24 cellular contexts compared by ENCODE assay signal in genomic region chr22:17878970-17879369, GRCh38.
DNase-seq lines count a peak whose midpoint lies in the region; ATAC-seq and TF ChIP-seq lines count a peak whose summit lies in the region.
"Had no signal": no experiment of that assay in that cellular context is flagged by ENCODE, and none has a peak within 500 bp of the region (broad histone marks: within the 10 kb centered on the region; RNA-seq: fewer than 3 reads in every experiment).

No MANE protein-coding gene starts in this region.

- H3K9me1 ChIP-seq in IMR-90 (ENCODE audit: insufficient read depth, low read length), result peaks cover 9% of the 10 kb centered on the region

- no peak overlapping the region for H2BK5ac ChIP-seq in IMR-90 (ENCODE audit: low read depth, low read length, poor library complexity, severe bottlenecking)

- H3K27me3 Mint-ChIP-seq in T-helper 17 cell, result no peaks in the 10 kb centered on the region
- H3K27me3 Mint-ChIP-seq: CD4-positive, alpha-beta T cell had no signal

- no peak overlapping the region for H2BK20ac ChIP-seq in IMR-90 (ENCODE audit: low read depth, low read length)

- whole genome bisulfite sequencing in IMR-90 (ENCODE audit: extremely low coverage in 2 of 2, insufficient read length in 1 of 2), 2 experiments, result no CpG with 5 or more reads among the region's 7 CpGs

- no TSS peak for BruUV-seq in IMR-90 (replicated peaks; lab: Mats Ljungman, UMichigan)

- H3K56ac ChIP-seq in IMR-90 (ENCODE audit: extremely low read depth, insufficient read depth, low read length), result no peak overlapping the region

- H4K8ac ChIP-seq in IMR-90 (ENCODE audit: low read depth in 2 of 2, low read length in 2 of 2), result no peak overlapping the region

- no peak overlapping the region for H3K9ac ChIP-seq in IMR-90 (ENCODE audit: low read depth, low read length)
- H3K9ac ChIP-seq: BLaER1 treated with 17β-estradiol and CSF1 and Interleukin-3, amounts not matched to agents 10 nM and 100 nM; GM23248 had no signal

- H3K4ac ChIP-seq in IMR-90 (ENCODE audit: low read depth, low read length), result no peak overlapping the region

- H2AK9ac ChIP-seq in IMR-90 (replicated peaks; ENCODE audit: low read depth, low read length, poor library complexity), result no peak overlapping the region

- H4K20me1 ChIP-seq in IMR-90 (ENCODE audit: insufficient read depth, low read length), result peaks cover 4% of the 10 kb centered on the region

- H3K4me3 ChIP-seq in AG04449 (ENCODE audit: low read depth, low read length) (no peak overlapping the region), IMR-90 (ENCODE audit: insufficient read depth, low read depth, low read length) (no peak overlapping the region), astrocyte of the spinal cord (ENCODE audit: low read depth, low read length) (no peak overlapping the region), foreskin fibroblast (ENCODE audit: low read depth in 1 of 2, low read length in 2 of 2) (no peak overlapping the region)
- H3K4me3 ChIP-seq: BLaER1 treated with 17β-estradiol and CSF1 and Interleukin-3, amounts not matched to agents 10 nM and 100 nM; GM23248 had no signal

- H3K23ac ChIP-seq in IMR-90 (ENCODE audit: low read depth, low read length), result no peak overlapping the region

- DNase-seq in AG04449 (ENCODE audit: low read depth, low spot score) (peak; percentile 37), IMR-90 (peak; percentile 52), astrocyte of the spinal cord (ENCODE audit: low read depth, low spot score) (peak; percentile 35), foreskin fibroblast (peak; percentile 39 to 76), glomerular visceral epithelial cell (ENCODE audit: extremely low spot score) (no peak), NCI-H1105 treated with DMSO at 0.1 percent for 48 hours (lab: John Stamatoyannopoulos, UW) (no peak), T-helper 17 cell (no peak), NCI-H69 (lab: John Stamatoyannopoulos, UW) (no peak)
- DNase-seq: 8988T; ACHN; CD4-positive, alpha-beta T cell; GM23248; H9; HFFc6; KBM-7; MV-4-11; NCI-H1105; NCI-H146; NCI-H1930; NCI-H2107; NCI-H524; NCI-H774; SIG-M5 had no signal

- H3K36me3 ChIP-seq in IMR-90 (ENCODE audit: control insufficient read depth, insufficient read depth, low read length), result peaks cover 25% of the 10 kb centered on the region

- H3K27ac ChIP-seq in IMR-90 (ENCODE audit: insufficient read depth, low read length), result no peak overlapping the region
- H3K27ac ChIP-seq: BLaER1 treated with 17β-estradiol and CSF1 and Interleukin-3, amounts not matched to agents 10 nM and 100 nM; GM23248 had no signal

- peaks cover 0 to 5% of the 10 kb centered on the region in 2 experiments; a peak in 2 of 4 replicates for H3K79me1 ChIP-seq in IMR-90 (ENCODE audit: low read depth in 1 of 2, low read length in 2 of 2)

- no peak overlapping the region for H2BK120ac ChIP-seq in IMR-90 (ENCODE audit: low read depth, low read length)

- TF ChIP-seq CTCF in AG04449 (IDR thresholded peaks at IDR 0.05; ENCODE audit: insufficient read depth, low read length, missing control alignments) (no peak), IMR-90 (conservative IDR thresholded peaks at IDR 0.05; ENCODE audit: low read depth, low read length) (no peak), astrocyte of the spinal cord (IDR thresholded peaks at IDR 0.05; ENCODE audit: low read depth, low read length) (no peak), foreskin fibroblast (IDR thresholded peaks at IDR 0.05; ENCODE audit: low read depth, low read length) (no peak)

- no peak for TF ChIP-seq POLR2A in IMR-90 (IDR thresholded peaks at IDR 0.05; ENCODE audit: low read depth, low read length)

- dilution Hi-C loops in IMR-90 (cut with HindIII; ENCODE audit: low sequenced_read_pairs, unreplicated experiment), result no loop called here

- H3K14ac ChIP-seq in IMR-90 (replicated peaks; ENCODE audit: low read depth, low read length), result no peak overlapping the region

- H2AK5ac ChIP-seq in IMR-90 (ENCODE audit: low read depth, low read length), result no peak overlapping the region

- H3K9me3 ChIP-seq in IMR-90 (ENCODE audit: control insufficient read depth, insufficient read depth, low read length) (no peaks in the 10 kb centered on the region), T-helper 17 cell (ENCODE audit: control insufficient read depth, low read length, poor library complexity, severe bottlenecking) (no peaks in the 10 kb centered on the region)

- TF ChIP-seq RAD21 in IMR-90 (IDR thresholded peaks at IDR 0.05; ENCODE audit: low read length), result no peak

- H4K5ac ChIP-seq in IMR-90 (ENCODE audit: low read depth, low read length), result no peak overlapping the region

- H2BK15ac ChIP-seq in IMR-90 (ENCODE audit: low read depth, low read length), result no peak overlapping the region

- H3K4me1 Mint-ChIP-seq in T-helper 17 cell, result peaks cover 11% of the 10 kb centered on the region
- H3K4me1 Mint-ChIP-seq: H9 had no signal

- no peak overlapping the region for H3K4me3 Mint-ChIP-seq in T-helper 17 cell
- H3K4me3 Mint-ChIP-seq: CD4-positive, alpha-beta T cell; H9; HFFc6 had no signal

- no peak overlapping the region for H2AFZ ChIP-seq in IMR-90 (replicated peaks; ENCODE audit: low read length, poor library complexity)
- H2AFZ ChIP-seq: GM23248 had no signal

- in situ Hi-C loops in IMR-90 (cut with MboI; ENCODE audit: low sequenced_read_pairs), result no loop called here
- in situ Hi-C loops in astrocyte of the spinal cord (cut with HindIII; ENCODE audit: low sequenced_read_pairs), result no loop called here

- H3K27me3 ChIP-seq in IMR-90 (ENCODE audit: control insufficient read depth, insufficient read depth, low read length), result no peaks in the 10 kb centered on the region
- H3K27me3 ChIP-seq: BLaER1 treated with 17β-estradiol and CSF1 and Interleukin-3, amounts not matched to agents 10 nM and 100 nM had no signal

- CTCF ChIA-PET in AG04449 (lab: Yijun Ruan, JAX) (interaction anchor here (1.2 to 2.5 kb wide), 3 partner anchors 11 to 197 kb away, joined by 3 to 16 read pairs (median 7); no protein-coding TSS in a partner anchor), IMR-90 (lab: Yijun Ruan, JAX) (no interaction called here)

- ATAC-seq in IMR-90 (ENCODE audit: low read depth) (peak; percentile 70), T-helper 17 cell (no peak)

- intact Hi-C loops in IMR-90 (cut with micrococcal nuclease), result no loop called here

- no peak overlapping the region for H3K18ac ChIP-seq in IMR-90 (ENCODE audit: low read depth, low read length)

- H3K4me2 ChIP-seq in IMR-90 (ENCODE audit: low read depth, low read length), result no peak overlapping the region
- H3K4me2 ChIP-seq: BLaER1 treated with 17β-estradiol and CSF1 and Interleukin-3, amounts not matched to agents 10 nM and 100 nM had no signal

- peaks cover 5% of the 10 kb centered on the region for H3K4me1 ChIP-seq in IMR-90 (ENCODE audit: control insufficient read depth, insufficient read depth, low read length)

- POLR2A ChIA-PET in AG04449 (lab: Yijun Ruan, JAX), result no interaction called here
- POLR2A ChIA-PET in IMR-90 (lab: Charles Lee; ENCODE audit: unreplicated experiment), result no interaction called here

- H4K91ac ChIP-seq in IMR-90 (ENCODE audit: insufficient read depth, low read depth, low read length), result no peak overlapping the region

- H3K36me3 Mint-ChIP-seq in T-helper 17 cell (ENCODE audit: low read depth), result peaks cover 12% of the 10 kb centered on the region

- no peak overlapping the region for H3K27ac Mint-ChIP-seq in T-helper 17 cell
- H3K27ac Mint-ChIP-seq: CD4-positive, alpha-beta T cell; H9; HFFc6 had no signal

TF ChIP-seq in IMR-90, 13 proteins besides CTCF, POLR2A, EP300 and RAD21:
- TF ChIP-seq USF2 (IDR thresholded peaks at IDR 0.05; ENCODE audit: low read depth, low read length) (no peak), RCOR1 (IDR thresholded peaks at IDR 0.05; ENCODE audit: insufficient replicate concordance, low read length) (no peak), BHLHE40 (IDR thresholded peaks at IDR 0.05; ENCODE audit: low read depth, low read length) (no peak), FOS (IDR thresholded peaks at IDR 0.05; ENCODE audit: low read depth, low read length) (no peak), SMC3 (IDR thresholded peaks at IDR 0.05; ENCODE audit: low read depth, low read length) (no peak), MAZ (IDR thresholded peaks at IDR 0.05; ENCODE audit: borderline replicate concordance, low read depth, low read length) (no peak), ELK1 (IDR thresholded peaks at IDR 0.05; ENCODE audit: borderline replicate concordance, low read depth, low read length) (no peak), CHD1 (IDR thresholded peaks at IDR 0.05; ENCODE audit: low read depth, low read length) (no peak), CEBPB (IDR thresholded peaks at IDR 0.05; ENCODE audit: low read depth, low read length) (no peak), MXI1 (IDR thresholded peaks at IDR 0.05; ENCODE audit: borderline replicate concordance, low read depth, low read length) (no peak), MAFK (IDR thresholded peaks at IDR 0.05; ENCODE audit: low read depth, low read length) (no peak), RFX5 (IDR thresholded peaks at IDR 0.05; ENCODE audit: low read depth, low read length) (no peak), NFE2L2 (IDR thresholded peaks at IDR 0.05; ENCODE audit: low read depth, low read length) (no peak)

Comparison
In these comparisons a context has a peak if more than half of its experiments do, and no peak if none do; other contexts are left out.
1. DNase-seq: peak in AG04449 (single experiment), IMR-90 (single experiment), astrocyte of the spinal cord (single experiment) and foreskin fibroblast (2 of 2); none in glomerular visceral epithelial cell (single experiment), NCI-H1105 treated with DMSO at 0.1 percent for 48 hours (single experiment), T-helper 17 cell (0 of 3) and NCI-H69 (single experiment).